ENCODE assay signal across 1 cellular context in genomic region chr16:4109250-4109736, GRCh38.
TF ChIP-seq lines count a peak whose summit lies in the region.

No MANE protein-coding gene starts in this region.

TF ChIP-seq in HepG2, 621 proteins besides CTCF, POLR2A, EP300 and RAD21 (continued from another document and continues in another):
- TF ChIP-seq HOXA5 (CRISPR knock-in tag; IDR thresholded peaks at IDR 0.05) = no peak
- no peak for TF ChIP-seq ZNF367 (CRISPR knock-in tag; IDR thresholded peaks at IDR 0.05; ENCODE audit: borderline replicate concordance)
- no peak for TF ChIP-seq ZNF570 (CRISPR knock-in tag; IDR thresholded peaks at IDR 0.05; ENCODE audit: borderline replicate concordance)
- TF ChIP-seq KDM3A (CRISPR knock-in tag; IDR thresholded peaks at IDR 0.05; ENCODE audit: low read depth) = no peak
- no peak for TF ChIP-seq BATF2 (CRISPR knock-in tag; IDR thresholded peaks at IDR 0.05)
- TF ChIP-seq XBP1 (CRISPR knock-in tag; IDR thresholded peaks at IDR 0.05) = no peak
- TF ChIP-seq FOXK1 (CRISPR knock-in tag; IDR thresholded peaks at IDR 0.05; ENCODE audit: borderline replicate concordance, low read depth) = peak; percentile 52; the same call in 1 of the 2 replicates
- no peak for TF ChIP-seq SALL2 (CRISPR knock-in tag; IDR thresholded peaks at IDR 0.05)
- no peak for TF ChIP-seq ISX (CRISPR knock-in tag; conservative IDR thresholded peaks at IDR 0.05)
- no peak for TF ChIP-seq MAFK (conservative IDR thresholded peaks at IDR 0.05 in 1 of 2, IDR thresholded peaks at IDR 0.05 in 1 of 2; ENCODE audit: low read length in 2 of 2)
- TF ChIP-seq DNMT3B (CRISPR knock-in tag; conservative IDR thresholded peaks at IDR 0.05) = no peak
- no peak for TF ChIP-seq ZNF773 (CRISPR knock-in tag; IDR thresholded peaks at IDR 0.05; ENCODE audit: borderline replicate concordance)
- TF ChIP-seq ZNF839 (CRISPR knock-in tag; IDR thresholded peaks at IDR 0.05; ENCODE audit: borderline replicate concordance) = no peak
- TF ChIP-seq POLR2AphosphoS2 (IDR thresholded peaks at IDR 0.05; ENCODE audit: low read depth, low read length) = no peak
- TF ChIP-seq ZNF329 (CRISPR knock-in tag; IDR thresholded peaks at IDR 0.05; ENCODE audit: low read depth) = no peak
- TF ChIP-seq PRDM10 (CRISPR knock-in tag; IDR thresholded peaks at IDR 0.05; ENCODE audit: low read depth) = no peak
- no peak for TF ChIP-seq ZMAT5 (CRISPR knock-in tag; IDR thresholded peaks at IDR 0.05; ENCODE audit: borderline replicate concordance, low read depth)
- no peak for TF ChIP-seq ZNF691 (CRISPR knock-in tag; IDR thresholded peaks at IDR 0.05; ENCODE audit: borderline replicate concordance, low read depth)
- no peak for TF ChIP-seq HNRNPLL (IDR thresholded peaks at IDR 0.05; ENCODE audit: low read depth, low read length, poor library complexity, severe bottlenecking)
- peak; percentile 77 for TF ChIP-seq CEBPB (IDR thresholded peaks at IDR 0.05; ENCODE audit: borderline replicate concordance, low read depth, low read length)
- no peak for TF ChIP-seq ATF1 (CRISPR knock-in tag; IDR thresholded peaks at IDR 0.05)
- no peak for TF ChIP-seq MAFG (CRISPR knock-in tag; IDR thresholded peaks at IDR 0.05)
- TF ChIP-seq ZNF430 (CRISPR knock-in tag; IDR thresholded peaks at IDR 0.05) = no peak
- TF ChIP-seq TCF7L2 (IDR thresholded peaks at IDR 0.05; ENCODE audit: low read depth, low read length) = no peak
- peak; percentile 82; the same call in 1 of the 2 replicates for TF ChIP-seq MLX (CRISPR knock-in tag; IDR thresholded peaks at IDR 0.05)
- TF ChIP-seq AKNA (CRISPR knock-in tag; IDR thresholded peaks at IDR 0.05; ENCODE audit: borderline replicate concordance) = no peak
- TF ChIP-seq TGIF2 (CRISPR knock-in tag; IDR thresholded peaks at IDR 0.05) = peak; percentile 81; the same call in 1 of the 2 replicates
- TF ChIP-seq ARNT2 (CRISPR knock-in tag; IDR thresholded peaks at IDR 0.05; ENCODE audit: low read depth) = peak; percentile 76; the same call in 1 of the 2 replicates
- TF ChIP-seq NFKB2 (CRISPR knock-in tag; IDR thresholded peaks at IDR 0.05; ENCODE audit: borderline replicate concordance) = no peak
- TF ChIP-seq ZNF670 (CRISPR knock-in tag; IDR thresholded peaks at IDR 0.05; ENCODE audit: borderline replicate concordance) = no peak
- TF ChIP-seq ZNF619 (CRISPR knock-in tag; IDR thresholded peaks at IDR 0.05) = no peak
- TF ChIP-seq ZNF143 (CRISPR knock-in tag; IDR thresholded peaks at IDR 0.05) = no peak
- no peak for TF ChIP-seq THAP7 (CRISPR knock-in tag; IDR thresholded peaks at IDR 0.05)
- TF ChIP-seq TRIM22 (IDR thresholded peaks at IDR 0.05) = no peak
- no peak for TF ChIP-seq TERF1 (CRISPR knock-in tag; IDR thresholded peaks at IDR 0.05)
- no peak for TF ChIP-seq ZFP36 (IDR thresholded peaks at IDR 0.05; ENCODE audit: borderline replicate concordance, low read depth, low read length, partially characterized antibody)
- TF ChIP-seq NFE2 (CRISPR knock-in tag; IDR thresholded peaks at IDR 0.05) = no peak; the same call in 1 of the 2 replicates
- TF ChIP-seq ZZZ3 (CRISPR knock-in tag; IDR thresholded peaks at IDR 0.05; ENCODE audit: borderline replicate concordance) = no peak
- no peak for TF ChIP-seq ZFP36L1 (CRISPR knock-in tag; IDR thresholded peaks at IDR 0.05)
- no peak for TF ChIP-seq TRIM24 (CRISPR knock-in tag; IDR thresholded peaks at IDR 0.05)
- TF ChIP-seq GATA4 (IDR thresholded peaks at IDR 0.05; ENCODE audit: borderline replicate concordance, low read depth) = no peak
- TF ChIP-seq ZKSCAN8 (CRISPR knock-in tag; IDR thresholded peaks at IDR 0.05; ENCODE audit: borderline replicate concordance) = no peak
- TF ChIP-seq POGZ (CRISPR knock-in tag; IDR thresholded peaks at IDR 0.05) = no peak
- no peak for TF ChIP-seq ARHGAP35 (CRISPR knock-in tag; IDR thresholded peaks at IDR 0.05; ENCODE audit: borderline replicate concordance)
- TF ChIP-seq SMAD9 (CRISPR knock-in tag; IDR thresholded peaks at IDR 0.05) = no peak
- TF ChIP-seq HDAC6 (IDR thresholded peaks at IDR 0.05; ENCODE audit: low read depth, low read length) = no peak
- TF ChIP-seq ERF (CRISPR knock-in tag; IDR thresholded peaks at IDR 0.05) = 0 out of 2 replicates have a peak, but pooled peaks have one; percentile 18
- TF ChIP-seq ZNF597 (CRISPR knock-in tag; IDR thresholded peaks at IDR 0.05) = no peak
- no peak for TF ChIP-seq ZBTB38 (CRISPR knock-in tag; IDR thresholded peaks at IDR 0.05)
- TF ChIP-seq ZBTB43 (CRISPR knock-in tag; conservative IDR thresholded peaks at IDR 0.05) = peak; percentile 77; the same call in 1 of the 2 replicates
- peak; percentile 49; the same call in 1 of the 2 replicates for TF ChIP-seq SMYD3 (CRISPR knock-in tag; IDR thresholded peaks at IDR 0.05)
- TF ChIP-seq AHR (CRISPR knock-in tag; IDR thresholded peaks at IDR 0.05) = no peak
